1 cellular context compared by ENCODE assay signal in the genomic region with DNA sequence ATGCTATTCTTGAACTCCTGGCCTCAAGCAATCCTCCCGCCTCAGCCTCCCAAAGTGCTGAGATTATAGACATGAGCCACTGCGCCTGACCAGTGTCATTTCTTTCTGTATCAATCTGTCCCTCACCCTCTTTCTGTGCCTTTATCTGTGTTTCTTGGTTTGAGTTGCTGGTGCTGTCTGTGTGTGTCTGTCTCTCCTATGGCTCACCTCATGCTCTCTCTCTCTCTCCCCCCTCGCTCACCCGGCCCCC.
TF ChIP-seq lines count a peak whose summit lies in the region.

No MANE protein-coding gene starts in this region.

TF ChIP-seq in HepG2, 621 proteins besides CTCF, POLR2A, EP300 and RAD21 (continues in another document):
- TF ChIP-seq ZNF816 (CRISPR knock-in tag; IDR thresholded peaks at IDR 0.05; ENCODE audit: borderline replicate concordance) (no peak), ZNF777 (CRISPR knock-in tag; IDR thresholded peaks at IDR 0.05) (no peak), ATAD3A (CRISPR knock-in tag; IDR thresholded peaks at IDR 0.05) (no peak), GLMP (CRISPR knock-in tag; IDR thresholded peaks at IDR 0.05; ENCODE audit: borderline replicate concordance) (no peak), MAF1 (CRISPR knock-in tag; IDR thresholded peaks at IDR 0.05; ENCODE audit: borderline replicate concordance) (no peak), ZNF703 (CRISPR knock-in tag; IDR thresholded peaks at IDR 0.05; ENCODE audit: borderline replicate concordance) (no peak), ZFP37 (CRISPR knock-in tag; IDR thresholded peaks at IDR 0.05; ENCODE audit: borderline replicate concordance) (0 out of 2 replicates have a peak, but pooled peaks have one; percentile 62), ATF7 (IDR thresholded peaks at IDR 0.05) (0 out of 2 replicates have a peak, but pooled peaks have one; percentile 7), ATF7 (CRISPR knock-in tag; IDR thresholded peaks at IDR 0.05) (no peak), ZNF17 (CRISPR knock-in tag; IDR thresholded peaks at IDR 0.05) (no peak), ZMAT3 (CRISPR knock-in tag; conservative IDR thresholded peaks at IDR 0.05) (0 out of 2 replicates have a peak, but pooled peaks have one; percentile 0), RBAK (CRISPR knock-in tag; IDR thresholded peaks at IDR 0.05) (no peak), MTA1 (CRISPR knock-in tag; IDR thresholded peaks at IDR 0.05; ENCODE audit: borderline replicate concordance) (no peak), SNAPC2 (CRISPR knock-in tag; IDR thresholded peaks at IDR 0.05) (no peak), FOXC1 (CRISPR knock-in tag; IDR thresholded peaks at IDR 0.05; ENCODE audit: borderline replicate concordance) (no peak), MZF1 (CRISPR knock-in tag; IDR thresholded peaks at IDR 0.05; ENCODE audit: borderline replicate concordance) (no peak), ZNF510 (CRISPR knock-in tag; IDR thresholded peaks at IDR 0.05; ENCODE audit: low read depth) (0 out of 2 replicates have a peak, but pooled peaks have one; percentile 46), ZNF709 (CRISPR knock-in tag; IDR thresholded peaks at IDR 0.05) (no peak), FOXA1 (IDR thresholded peaks at IDR 0.05) (no peak), FOXA1 (CRISPR knock-in tag; IDR thresholded peaks at IDR 0.05) (no peak), KLF15 (CRISPR knock-in tag; IDR thresholded peaks at IDR 0.05; ENCODE audit: borderline replicate concordance) (no peak), ZNF607 (CRISPR knock-in tag; IDR thresholded peaks at IDR 0.05; ENCODE audit: borderline replicate concordance) (no peak), ZFAT (CRISPR knock-in tag; conservative IDR thresholded peaks at IDR 0.05) (no peak), JUN (CRISPR knock-in tag; IDR thresholded peaks at IDR 0.05) (no peak), ZBTB40 (IDR thresholded peaks at IDR 0.05) (peak; percentile 22; the same call in 1 of the 2 replicates), ZBTB40 (CRISPR knock-in tag; IDR thresholded peaks at IDR 0.05) (no peak), KAT7 (CRISPR knock-in tag; IDR thresholded peaks at IDR 0.05; ENCODE audit: borderline replicate concordance) (no peak), REPIN1 (CRISPR knock-in tag; IDR thresholded peaks at IDR 0.05; ENCODE audit: borderline replicate concordance, low read depth) (no peak), ZBTB43 (CRISPR knock-in tag; conservative IDR thresholded peaks at IDR 0.05) (no peak), SKIL (CRISPR knock-in tag; IDR thresholded peaks at IDR 0.05; ENCODE audit: borderline replicate concordance) (no peak), KLF13 (CRISPR knock-in tag; IDR thresholded peaks at IDR 0.05) (no peak)
- TF ChIP-seq, protein P1, sequence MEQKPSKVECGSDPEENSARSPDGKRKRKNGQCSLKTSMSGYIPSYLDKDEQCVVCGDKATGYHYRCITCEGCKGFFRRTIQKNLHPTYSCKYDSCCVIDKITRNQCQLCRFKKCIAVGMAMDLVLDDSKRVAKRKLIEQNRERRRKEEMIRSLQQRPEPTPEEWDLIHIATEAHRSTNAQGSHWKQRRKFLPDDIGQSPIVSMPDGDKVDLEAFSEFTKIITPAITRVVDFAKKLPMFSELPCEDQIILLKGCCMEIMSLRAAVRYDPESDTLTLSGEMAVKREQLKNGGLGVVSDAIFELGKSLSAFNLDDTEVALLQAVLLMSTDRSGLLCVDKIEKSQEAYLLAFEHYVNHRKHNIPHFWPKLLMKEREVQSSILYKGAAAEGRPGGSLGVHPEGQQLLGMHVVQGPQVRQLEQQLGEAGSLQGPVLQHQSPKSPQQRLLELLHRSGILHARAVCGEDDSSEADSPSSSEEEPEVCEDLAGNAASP (CRISPR knock-in tag; IDR thresholded peaks at IDR 0.05; ENCODE audit: borderline replicate concordance) = no peak
- TF ChIP-seq, protein P2, sequence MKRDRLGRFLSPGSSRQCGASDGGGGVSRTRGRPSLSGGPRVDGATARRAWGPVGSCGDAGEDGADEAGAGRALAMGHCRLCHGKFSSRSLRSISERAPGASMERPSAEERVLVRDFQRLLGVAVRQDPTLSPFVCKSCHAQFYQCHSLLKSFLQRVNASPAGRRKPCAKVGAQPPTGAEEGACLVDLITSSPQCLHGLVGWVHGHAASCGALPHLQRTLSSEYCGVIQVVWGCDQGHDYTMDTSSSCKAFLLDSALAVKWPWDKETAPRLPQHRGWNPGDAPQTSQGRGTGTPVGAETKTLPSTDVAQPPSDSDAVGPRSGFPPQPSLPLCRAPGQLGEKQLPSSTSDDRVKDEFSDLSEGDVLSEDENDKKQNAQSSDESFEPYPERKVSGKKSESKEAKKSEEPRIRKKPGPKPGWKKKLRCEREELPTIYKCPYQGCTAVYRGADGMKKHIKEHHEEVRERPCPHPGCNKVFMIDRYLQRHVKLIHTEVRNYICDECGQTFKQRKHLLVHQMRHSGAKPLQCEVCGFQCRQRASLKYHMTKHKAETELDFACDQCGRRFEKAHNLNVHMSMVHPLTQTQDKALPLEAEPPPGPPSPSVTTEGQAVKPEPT (CRISPR knock-in tag; IDR thresholded peaks at IDR 0.05; ENCODE audit: low read depth) = no peak
- TF ChIP-seq, protein P3, sequence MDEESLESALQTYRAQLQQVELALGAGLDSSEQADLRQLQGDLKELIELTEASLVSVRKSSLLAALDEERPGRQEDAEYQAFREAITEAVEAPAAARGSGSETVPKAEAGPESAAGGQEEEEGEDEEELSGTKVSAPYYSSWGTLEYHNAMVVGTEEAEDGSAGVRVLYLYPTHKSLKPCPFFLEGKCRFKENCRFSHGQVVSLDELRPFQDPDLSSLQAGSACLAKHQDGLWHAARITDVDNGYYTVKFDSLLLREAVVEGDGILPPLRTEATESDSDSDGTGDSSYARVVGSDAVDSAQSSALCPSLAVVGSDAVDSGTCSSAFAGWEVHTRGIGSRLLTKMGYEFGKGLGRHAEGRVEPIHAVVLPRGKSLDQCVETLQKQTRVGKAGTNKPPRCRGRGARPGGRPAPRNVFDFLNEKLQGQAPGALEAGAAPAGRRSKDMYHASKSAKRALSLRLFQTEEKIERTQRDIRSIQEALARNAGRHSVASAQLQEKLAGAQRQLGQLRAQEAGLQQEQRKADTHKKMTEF (CRISPR knock-in tag; IDR thresholded peaks at IDR 0.05) = no peak
